ENCODE assay signal across 9 cellular contexts in the genomic region with DNA sequence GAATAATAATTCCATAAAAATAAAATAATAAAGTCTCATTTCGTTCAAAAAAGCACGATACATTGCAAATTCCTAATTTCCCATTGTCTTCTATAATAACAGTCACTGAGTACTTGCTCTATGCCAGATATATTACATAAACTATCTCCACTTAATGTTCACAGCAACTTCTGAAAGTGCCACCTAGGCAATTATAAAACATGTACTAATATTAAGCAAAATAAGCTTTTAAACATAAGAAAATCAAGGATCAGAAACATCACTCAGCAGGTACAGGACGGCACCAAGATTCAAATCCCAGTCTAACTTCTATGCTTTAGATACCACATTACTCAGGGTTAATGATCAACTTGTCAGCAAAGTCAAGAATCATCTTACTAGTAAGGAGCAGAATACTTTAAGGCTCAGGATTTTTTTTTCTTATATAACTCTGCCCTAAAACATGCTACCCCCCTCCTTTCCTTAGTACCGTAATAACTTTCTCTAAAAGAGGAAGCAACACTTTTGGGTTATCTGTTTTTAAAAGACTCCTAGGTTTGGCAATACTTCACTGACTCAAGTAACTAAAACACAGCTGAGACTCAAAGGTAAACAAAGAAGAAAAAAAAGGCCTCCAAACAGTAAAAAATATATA. TPM values are rescaled to one million over a fixed set of nuclear protein-coding genes. Genes with fewer than 3 reads are reported as not detected.
A peak's percentile ranks its signal among the peaks of the same experiment; 100 is the strongest.
DNase-seq lines count a peak whose midpoint lies in the region; ATAC-seq and TF ChIP-seq lines count a peak whose summit lies in the region.
"Had no signal": no experiment of that assay in that cellular context is flagged by ENCODE, and none has a peak within 500 bp of the region (broad histone marks: within the 10 kb centered on the region; RNA-seq: fewer than 3 reads in every experiment).

No MANE protein-coding gene starts in this region.

- H2AFZ ChIP-seq in SK-N-SH (ENCODE audit: low read depth): no peak overlapping the region

- H3K27ac ChIP-seq in SK-N-SH (ENCODE audit: low read depth in 2 of 2, low read length in 1 of 2) (no peak overlapping the region), aorta (ENCODE audit: low read depth in 1 of 2, low read length in 2 of 2) (no peak overlapping the region)

- intact Hi-C loops in aorta (cut with DNase I): no loop called here

- no peaks in the 10 kb centered on the region for H3K27me3 Mint-ChIP-seq in memory B cell
- H3K27me3 Mint-ChIP-seq in activated T-cell treated with anti-CD3 and anti-CD28 coated beads, Interleukin-2, amount 50 U/mL, for 4 hours (ENCODE audit: low read depth): peaks cover 2% of the 10 kb centered on the region

- peak overlapping the region; percentile 63 for H3K4me3 Mint-ChIP-seq in memory B cell
- no peak overlapping the region for H3K4me3 Mint-ChIP-seq in activated T-cell treated with anti-CD3 and anti-CD28 coated beads, Interleukin-2, amount 50 U/mL, for 4 hours

- TF ChIP-seq EP300 in SK-N-SH (IDR thresholded peaks at IDR 0.05; ENCODE audit: borderline replicate concordance in 1 of 2, low read depth in 1 of 2, low read length in 1 of 2): no peak

- TF ChIP-seq CTCF in NB4 (IDR thresholded peaks at IDR 0.05; ENCODE audit: low read depth, low read length) (no peak), SK-N-SH (IDR thresholded peaks at IDR 0.05) (no peak)

- H3K9me3 ChIP-seq in SK-N-SH (no peaks in the 10 kb centered on the region; the same call in 1 of the 2 replicates), aorta (ENCODE audit: control insufficient read depth, low read length) (no peaks in the 10 kb centered on the region)

- H4K20me1 ChIP-seq in SK-N-SH (ENCODE audit: insufficient read depth): no peaks in the 10 kb centered on the region

- H3K36me3 ChIP-seq in SK-N-SH (replicated peaks in 1 of 2; ENCODE audit: control insufficient read depth in 1 of 2, insufficient read depth in 2 of 2, low read length in 1 of 2) (peaks cover 2 to 7% of the 10 kb centered on the region in 2 experiments), aorta (ENCODE audit: control insufficient read depth in 1 of 2, insufficient read depth in 2 of 2, low read length in 1 of 2) (no peaks in the 10 kb centered on the region)

- 78% methylated on average over 4 of the region's 4 CpGs for WGBS in SK-N-SH (ENCODE audit: low lambda C conversion rate)
- 67 to 75% methylated on average over 4 of the region's 4 CpGs for WGBS in aorta, 2 donors

- no peak for TF ChIP-seq RAD21 in SK-N-SH (IDR thresholded peaks at IDR 0.05; ENCODE audit: low read length)

- DNase-seq in NB4 (ENCODE audit: low read depth): peak; percentile 67
- peak in 1 of 2 donors; percentile 59 for DNase-seq in memory B cell (ENCODE audit: low spot score in 2 of 2)
- no peak for DNase-seq in activated T-cell treated with anti-CD3 and anti-CD28 coated beads, Interleukin-2, amount 50 U/mL, for 4 hours
- no peak for DNase-seq in DMS114 treated with DMSO at 0.1 percent for 48 hours (lab: John Stamatoyannopoulos, UW; ENCODE audit: unreplicated experiment)
- no peak for DNase-seq in SK-N-SH
- no peak for DNase-seq in aorta
- DNase-seq: right cardiac atrium had no signal

- no peaks in the 10 kb centered on the region for H3K9me2 ChIP-seq in SK-N-SH

- H3F3A ChIP-seq in SK-N-SH (replicated peaks; ENCODE audit: insufficient read depth): peaks cover 4% of the 10 kb centered on the region

- H3K79me2 ChIP-seq in SK-N-SH (ENCODE audit: insufficient read depth): peaks cover 50% of the 10 kb centered on the region

- no peaks in the 10 kb centered on the region for H3K27me3 ChIP-seq in SK-N-SH (ENCODE audit: insufficient read depth)
- H3K27me3 ChIP-seq in aorta (ENCODE audit: control insufficient read depth in 1 of 2, insufficient read depth in 2 of 2, low read length in 1 of 2): no peaks in the 10 kb centered on the region

- H3K4me2 ChIP-seq in SK-N-SH: no peak overlapping the region

- H3K27ac Mint-ChIP-seq in memory B cell: peak overlapping the region; percentile 96

- H3K4me3 ChIP-seq in NB4 (ENCODE audit: low read depth, low read length) (no peak overlapping the region), SK-N-SH (ENCODE audit: low read depth in 2 of 2, low read length in 1 of 2) (no peak overlapping the region), aorta (ENCODE audit: low read length in 2 of 2) (no peak overlapping the region)

- H3K9me3 Mint-ChIP-seq in memory B cell: peaks cover 3% of the 10 kb centered on the region
- H3K9me3 Mint-ChIP-seq in activated T-cell treated with anti-CD3 and anti-CD28 coated beads, Interleukin-2, amount 50 U/mL, for 4 hours: no peaks in the 10 kb centered on the region

- CTCF ChIA-PET in SK-N-SH (lab: Yijun Ruan, JAX): interaction anchor here (0.6 to 1.1 kb wide), 4 partner anchors 8 to 654 kb away, joined by 3 to 5 read pairs (median 3); no protein-coding TSS in a partner anchor

- POLR2A ChIA-PET in SK-N-SH (lab: Yijun Ruan, JAX): no interaction called here

- H3K4me1 ChIP-seq in SK-N-SH (ENCODE audit: control insufficient read depth in 1 of 2, insufficient read depth in 2 of 2, low read depth in 1 of 2, low read length in 1 of 2) (peaks cover 0 to 3% of the 10 kb centered on the region in 2 experiments; a peak in 3 of 4 replicates), aorta (ENCODE audit: control insufficient read depth in 1 of 2, insufficient read depth in 2 of 2, low read length in 2 of 2) (peaks cover 0 to 1% of the 10 kb centered on the region in 2 donors)

- peaks cover 13% of the 10 kb centered on the region for H3K36me3 Mint-ChIP-seq in memory B cell
- peaks cover 4% of the 10 kb centered on the region for H3K36me3 Mint-ChIP-seq in activated T-cell treated with anti-CD3 and anti-CD28 coated beads, Interleukin-2, amount 50 U/mL, for 4 hours (ENCODE audit: insufficient read depth)

- no peak for TF ChIP-seq POLR2A in NB4 (IDR thresholded peaks at IDR 0.05; ENCODE audit: extremely low read depth, insufficient read length)

- H3K9ac ChIP-seq in SK-N-SH: no peak overlapping the region

- ATAC-seq in GM18519 (IDR thresholded peaks at IDR 0.05; ENCODE audit: low FRiP score, unreplicated experiment) (peak; percentile 53), HG02840 (IDR thresholded peaks at IDR 0.05; ENCODE audit: low FRiP score, unreplicated experiment) (peak; percentile 86), memory B cell (ENCODE audit: low read depth) (peak; percentile 97), aorta (ENCODE audit: low FRiP score) (no peak)
- no peak for ATAC-seq in activated T-cell treated with anti-CD3 and anti-CD28 coated beads, Interleukin-2, amount 50 U/mL, for 4 hours
- ATAC-seq: right cardiac atrium had no signal

- H3K4me1 Mint-ChIP-seq in memory B cell: peaks cover 72% of the 10 kb centered on the region
- peaks cover 3% of the 10 kb centered on the region for H3K4me1 Mint-ChIP-seq in activated T-cell treated with anti-CD3 and anti-CD28 coated beads, Interleukin-2, amount 50 U/mL, for 4 hours (ENCODE audit: low read depth)

TF ChIP-seq in SK-N-SH, 30 proteins besides CTCF, POLR2A, EP300 and RAD21:
- TF ChIP-seq GATA2 (CRISPR knock-in tag; IDR thresholded peaks at IDR 0.05): no peak
- TF ChIP-seq NRF1 (IDR thresholded peaks at IDR 0.05; ENCODE audit: low read depth, low read length): no peak
- no peak for TF ChIP-seq GABPA (IDR thresholded peaks at IDR 0.05; ENCODE audit: low read depth)
- TF ChIP-seq FOSL2 (IDR thresholded peaks at IDR 0.05; ENCODE audit: borderline replicate concordance, low read depth): no peak
- no peak for TF ChIP-seq RCOR1 (IDR thresholded peaks at IDR 0.05; ENCODE audit: low read length)
- no peak for TF ChIP-seq EZH2phosphoT487 (IDR thresholded peaks at IDR 0.05; ENCODE audit: borderline replicate concordance, low read depth)
- no peak for TF ChIP-seq NFIC (IDR thresholded peaks at IDR 0.05; ENCODE audit: borderline replicate concordance)
- no peak for TF ChIP-seq RFX5 (IDR thresholded peaks at IDR 0.05; ENCODE audit: low read length)
- no peak for TF ChIP-seq IRF3 (IDR thresholded peaks at IDR 0.05; ENCODE audit: low read depth, low read length)
TF ChIP-seq in SK-N-SH: peak in this region for 0.

RNA-seq across cellular contexts. Expression of gene USP6NL, which starts 51.3 kb away (rescaled TPM):
- total RNA-seq in activated T-cell treated with anti-CD3 and anti-CD28 coated beads, Interleukin-2, amount 50 U/mL, for 4 hours: 1 to 10 TPM; 4.7 to 5.3 (median 4.7) TPM
- polyA plus RNA-seq in SK-N-SH (2012; rRNA removed) (8.2 and 8.9 TPM in 2 replicates), aorta (1 to 10 TPM; 3.8 to 4.1 TPM)
- 9.6 and 10.1 TPM in 2 replicates for polyA plus RNA-seq in SK-N-SH (2012; cell fraction: cytosol; rRNA removed)
- 11.3 and 12.2 TPM in 2 replicates for polyA plus RNA-seq in SK-N-SH (2012; cell fraction: nucleus; rRNA removed)
- total RNA-seq in aorta: 10 to 100 TPM; 11.3 to 12.5 TPM

Comparison
In these comparisons a context has a peak if more than half of its experiments do, and no peak if none do; other contexts are left out.
1. ATAC-seq: peak in GM18519 (single experiment), HG02840 (single experiment) and memory B cell (single experiment); none in activated T-cell treated with anti-CD3 and anti-CD28 coated beads, Interleukin-2, amount 50 U/mL, for 4 hours (0 of 2) and aorta (single experiment).